In genomic region chr17:17114592-17115225, GRCh38 we compare ENCODE assay signal across 13 cellular contexts.
DNase-seq lines count a peak whose midpoint lies in the region; ATAC-seq and TF ChIP-seq lines count a peak whose summit lies in the region.
"Had no signal": no experiment of that assay in that cellular context is flagged by ENCODE, and none has a peak within 500 bp of the region (broad histone marks: within the 10 kb centered on the region; RNA-seq: fewer than 3 reads in every experiment).

No MANE protein-coding gene starts in this region.

- no peaks in the 10 kb centered on the region for H3K27me3 ChIP-seq in left ventricle myocardium inferior (ENCODE audit: low read depth)
- no peaks in the 10 kb centered on the region for H3K27me3 ChIP-seq in prostate gland (replicated peaks; ENCODE audit: insufficient read depth)
- H3K27me3 ChIP-seq: esophagus muscularis mucosa had no signal

- peak overlapping the region; percentile 43 for H3K4me3 Mint-ChIP-seq in activated CD4-positive, alpha-beta T cell treated with anti-CD3 and anti-CD28 coated beads, Interleukin-2, amount 10 ng/mL, durations not matched to agents 24 days and 14 days
- peak overlapping the region; percentile 60 for H3K4me3 Mint-ChIP-seq in stimulated activated effector memory CD8-positive, alpha-beta T cell treated with anti-CD3 and anti-CD28 coated beads, Interleukin-12 subunit alpha, Interleukin-12 subunit beta, amount 100 ng/mL, for 72 hours

- H3K4me1 ChIP-seq in left ventricle myocardium inferior (peaks cover 99% of the 10 kb centered on the region), prostate gland (replicated peaks) (peaks cover 9% of the 10 kb centered on the region)

- peaks cover 56% of the 10 kb centered on the region for H3K4me1 Mint-ChIP-seq in activated CD4-positive, alpha-beta T cell treated with anti-CD3 and anti-CD28 coated beads, Interleukin-2, amount 10 ng/mL, durations not matched to agents 24 days and 14 days
- peaks cover 98% of the 10 kb centered on the region for H3K4me1 Mint-ChIP-seq in stimulated activated effector memory CD8-positive, alpha-beta T cell treated with anti-CD3 and anti-CD28 coated beads, Interleukin-12 subunit alpha, Interleukin-12 subunit beta, amount 100 ng/mL, for 72 hours

- H3K9me3 ChIP-seq in left ventricle myocardium inferior (replicated peaks) (no peaks in the 10 kb centered on the region), prostate gland (no peaks in the 10 kb centered on the region)
- H3K9me3 ChIP-seq: A549, esophagus muscularis mucosa had no signal

- TF ChIP-seq CTCF in left ventricle myocardium inferior (IDR thresholded peaks at IDR 0.05; ENCODE audit: borderline replicate concordance) (no peak), prostate gland (IDR thresholded peaks at IDR 0.05) (no peak)

- H3K36me3 Mint-ChIP-seq in activated CD4-positive, alpha-beta T cell treated with anti-CD3 and anti-CD28 coated beads, Interleukin-2, amount 10 ng/mL, durations not matched to agents 24 days and 14 days (ENCODE audit: low read depth), result peaks cover 4% of the 10 kb centered on the region
- H3K36me3 Mint-ChIP-seq in stimulated activated effector memory CD8-positive, alpha-beta T cell treated with anti-CD3 and anti-CD28 coated beads, Interleukin-12 subunit alpha, Interleukin-12 subunit beta, amount 100 ng/mL, for 72 hours, result peaks cover 8% of the 10 kb centered on the region

- no peaks in the 10 kb centered on the region for H3K9me3 Mint-ChIP-seq in activated CD4-positive, alpha-beta T cell treated with anti-CD3 and anti-CD28 coated beads, Interleukin-2, amount 10 ng/mL, durations not matched to agents 24 days and 14 days
- no peaks in the 10 kb centered on the region for H3K9me3 Mint-ChIP-seq in stimulated activated effector memory CD8-positive, alpha-beta T cell treated with anti-CD3 and anti-CD28 coated beads, Interleukin-12 subunit alpha, Interleukin-12 subunit beta, amount 100 ng/mL, for 72 hours

- H3K27ac Mint-ChIP-seq in activated CD4-positive, alpha-beta T cell treated with anti-CD3 and anti-CD28 coated beads, Interleukin-2, amount 10 ng/mL, durations not matched to agents 24 days and 14 days, result peak overlapping the region; percentile 38
- peak overlapping the region; percentile 97 for H3K27ac Mint-ChIP-seq in stimulated activated effector memory CD8-positive, alpha-beta T cell treated with anti-CD3 and anti-CD28 coated beads, Interleukin-12 subunit alpha, Interleukin-12 subunit beta, amount 100 ng/mL, for 72 hours

- ATAC-seq in stimulated activated effector memory CD8-positive, alpha-beta T cell treated with anti-CD3 and anti-CD28 coated beads, Interleukin-12 subunit alpha, Interleukin-12 subunit beta, amount 100 ng/mL, for 72 hours, result peak; percentile 49
- ATAC-seq: A549, K562 had no signal

- peak; percentile 40 for DNase-seq in activated CD4-positive, alpha-beta T cell treated with anti-CD3 and anti-CD28 coated beads for 48 hours
- no peak for DNase-seq in activated CD4-positive, alpha-beta T cell treated with anti-CD3 and anti-CD28 coated beads, Interleukin-2, amount 50 U/mL, for 1 hour
- DNase-seq in activated CD4-positive, alpha-beta T cell treated with anti-CD3 and anti-CD28 coated beads, Interleukin-2, amount 10 ng/mL, durations not matched to agents 24 days and 14 days, result no peak
- DNase-seq in left ventricle myocardium inferior, result peak; percentile 16
- DNase-seq in stimulated activated effector memory CD8-positive, alpha-beta T cell treated with anti-CD3 and anti-CD28 coated beads, Interleukin-12 subunit alpha, Interleukin-12 subunit beta, amount 100 ng/mL, for 72 hours (ENCODE audit: low spot score in 2 of 2), result no peak
- DNase-seq in prostate gland (ENCODE audit: low spot score), result no peak
- no peak for DNase-seq in NCI-H748 (lab: John Stamatoyannopoulos, UW; ENCODE audit: unreplicated experiment)
- DNase-seq in iPS-NIHi11 (ENCODE audit: low spot score), result no peak
- DNase-seq: EL, WERI-Rb-1 had no signal

- TF ChIP-seq POLR2A in prostate gland (IDR thresholded peaks at IDR 0.05), result no peak

- peak overlapping the region; percentile 73 for H3K27ac ChIP-seq in left ventricle myocardium inferior (replicated peaks)
- no peak overlapping the region for H3K27ac ChIP-seq in prostate gland
- H3K27ac ChIP-seq: WERI-Rb-1 had no signal

- intact Hi-C loops in activated CD4-positive, alpha-beta T cell treated with anti-CD3 and anti-CD28 coated beads, Interleukin-2, amount 10 ng/mL, durations not matched to agents 24 days and 14 days (cut with micrococcal nuclease), result loop anchor here (5.0 kb wide), 2 partner anchors 63 to 72 kb away; partner anchors contain the start of gene MPRIP
- intact Hi-C loops in left ventricle myocardium inferior (cut with micrococcal nuclease), result no loop called here
- intact Hi-C loops in prostate gland (cut with DNase I), result no loop called here

- 54% methylated on average over 12 of the region's 12 CpGs for WGBS in prostate gland

- H3K36me3 ChIP-seq in left ventricle myocardium inferior, result no peaks in the 10 kb centered on the region
- no peaks in the 10 kb centered on the region for H3K36me3 ChIP-seq in prostate gland
- H3K36me3 ChIP-seq: esophagus muscularis mucosa had no signal

- H3K4me3 ChIP-seq in left ventricle myocardium inferior (no peak overlapping the region), prostate gland (no peak overlapping the region)
- H3K4me3 ChIP-seq: A549, esophagus muscularis mucosa, K562 had no signal

- no peaks in the 10 kb centered on the region for H3K27me3 Mint-ChIP-seq in activated CD4-positive, alpha-beta T cell treated with anti-CD3 and anti-CD28 coated beads, Interleukin-2, amount 10 ng/mL, durations not matched to agents 24 days and 14 days

Comparison
In these comparisons a context has a peak if more than half of its experiments do, and no peak if none do; other contexts are left out.
1. DNase-seq: peak in activated CD4-positive, alpha-beta T cell treated with anti-CD3 and anti-CD28 coated beads for 48 hours (single experiment) and left ventricle myocardium inferior (single experiment); none in activated CD4-positive, alpha-beta T cell treated with anti-CD3 and anti-CD28 coated beads, Interleukin-2, amount 50 U/mL, for 1 hour (single experiment), activated CD4-positive, alpha-beta T cell treated with anti-CD3 and anti-CD28 coated beads, Interleukin-2, amount 10 ng/mL, durations not matched to agents 24 days and 14 days (single experiment), stimulated activated effector memory CD8-positive, alpha-beta T cell treated with anti-CD3 and anti-CD28 coated beads, Interleukin-12 subunit alpha, Interleukin-12 subunit beta, amount 100 ng/mL, for 72 hours (0 of 2), prostate gland (single experiment), NCI-H748 (single experiment) and iPS-NIHi11 (single experiment).